ENCODE assay signal across 24 cellular contexts in the genomic region with DNA sequence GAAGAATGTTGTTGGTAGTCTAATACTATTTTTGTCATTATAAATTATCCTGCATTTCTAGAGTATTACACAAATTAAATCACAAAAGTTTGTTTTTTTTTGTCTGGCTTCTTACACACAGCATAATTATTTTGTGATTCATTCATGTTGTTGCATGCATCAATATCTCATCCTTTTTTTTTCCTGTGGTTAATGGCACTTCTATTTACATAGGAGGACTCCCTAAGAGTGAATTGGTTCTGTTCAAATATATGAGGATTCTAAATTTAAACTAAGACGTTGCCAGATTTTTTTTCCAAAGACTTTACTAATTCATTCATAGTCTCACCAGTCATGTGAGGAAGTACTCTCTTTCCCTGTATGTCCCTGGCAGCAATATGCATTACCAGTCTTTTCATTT.
DNase-seq lines count a peak whose midpoint lies in the region; ATAC-seq, FAIRE-seq and TF ChIP-seq lines count a peak whose summit lies in the region.
"Had no signal": no experiment of that assay in that cellular context is flagged by ENCODE, and none has a peak within 500 bp of the region (broad histone marks: within the 10 kb centered on the region; RNA-seq: fewer than 3 reads in every experiment).

No MANE protein-coding gene starts in this region.

- H3K9ac ChIP-seq in fibroblast of lung (ENCODE audit: insufficient read depth, low read length) = no peak overlapping the region

- no peaks in the 10 kb centered on the region for H3K36me3 ChIP-seq in fibroblast of lung (ENCODE audit: control insufficient read depth, insufficient read depth, low read length)
- H3K36me3 ChIP-seq: stomach had no signal

- H3K4me2 ChIP-seq in fibroblast of lung (ENCODE audit: extremely low read depth, insufficient read depth, low read length) = no peak overlapping the region

- ATAC-seq in HG03097 (IDR thresholded peaks at IDR 0.05; ENCODE audit: low FRiP score, unreplicated experiment) (no peak), GM18858 (IDR thresholded peaks at IDR 0.05; ENCODE audit: unreplicated experiment) (no peak)
- ATAC-seq: effector memory CD8-positive, alpha-beta T cell; HCT116; left cardiac atrium; natural killer cell treated with Interleukin-12 subunit alpha and Interleukin-12 subunit beta and Interleukin-15 and Interleukin-18, amount 100 ng/mL, for 72 hours; T-cell had no signal

- POLR2A ChIA-PET in RWPE1 (lab: Yijun Ruan, JAX; ENCODE audit: low non-redundant PET) = no interaction called here

- no peaks in the 10 kb centered on the region for H3K9me3 ChIP-seq in fibroblast of lung (ENCODE audit: control insufficient read depth, insufficient read depth, low read depth, low read length)
- H3K9me3 ChIP-seq: stomach had no signal

- no peaks in the 10 kb centered on the region for H3K79me2 ChIP-seq in fibroblast of lung (ENCODE audit: control insufficient read depth, insufficient read depth, low read length)

- no peak overlapping the region for H3K4me3 ChIP-seq in fibroblast of lung (replicated peaks in 1 of 4; ENCODE audit: control extremely low read depth in 1 of 4, insufficient read depth in 1 of 4, low read depth in 3 of 4, low read length in 4 of 4)
- H3K4me3 ChIP-seq: stomach had no signal

- DNase-seq in GM04503 (ENCODE audit: low read depth) (peak; percentile 81), RWPE1 (ENCODE audit: low spot score) (peak; percentile 7), fibroblast of lung (ENCODE audit: low read depth in 2 of 2) (peak; percentile 72 to 95), renal cortical epithelial cell (ENCODE audit: low read depth) (peak; percentile 46), substantia nigra (lab: John Stamatoyannopoulos, UW) (no peak), RCC 7860 (ENCODE audit: low spot score) (no peak)
- DNase-seq: activated CD4-positive, alpha-beta T cell treated with anti-CD3 and anti-CD28 coated beads for 48 hours; activated CD8-positive, alpha-beta memory T cell treated with anti-CD3 and anti-CD28 coated beads, Interleukin-2, amount 50 U/mL, for 4 hours; activated effector memory CD4-positive, alpha-beta T cell treated with anti-CD3 and anti-CD28 coated beads, Interleukin-2, amount 50 U/mL, for 16 hours; caudate nucleus; effector memory CD8-positive, alpha-beta T cell; GF-D8; hypothalamus; left cardiac atrium; NCI-H1694 treated with DMSO at 0.1 percent for 48 hours; NCI-H446 treated with DMSO at 0.1 percent for 48 hours; stomach; T-cell had no signal

- peaks cover 5% of the 10 kb centered on the region for H3K4me1 ChIP-seq in fibroblast of lung (ENCODE audit: control insufficient read depth, extremely low read depth, insufficient read depth, low read length)

- no peak overlapping the region for H2AFZ ChIP-seq in fibroblast of lung (ENCODE audit: low read length)

- no peak for FAIRE-seq in RCC 7860 (lab: Jason Lieb, UNC)
- FAIRE-seq: GM12892 had no signal

- CTCF ChIA-PET in RWPE1 (lab: Yijun Ruan, JAX) = interaction anchor here (1.4 kb wide), 1 partner anchor 18 kb away, joined by 3 read pairs; no protein-coding TSS in a partner anchor

- H3K27ac ChIP-seq in RWPE1 = no peak overlapping the region
- no peak overlapping the region for H3K27ac ChIP-seq in fibroblast of lung (ENCODE audit: insufficient read depth, low read length)
- no peak overlapping the region for H3K27ac ChIP-seq in substantia nigra (ENCODE audit: low read depth, low read length, poor library complexity, severe bottlenecking)
- H3K27ac ChIP-seq: C4-2B, stomach had no signal

- no peak for TF ChIP-seq CTCF in RWPE1 (conservative IDR thresholded peaks at IDR 0.05; ENCODE audit: low read depth)
- no peak for TF ChIP-seq CTCF in fibroblast of lung (conservative IDR thresholded peaks at IDR 0.05 in 1 of 2, IDR thresholded peaks at IDR 0.05 in 1 of 2; ENCODE audit: low read depth in 1 of 2, low read length in 2 of 2)

- H3K27me3 ChIP-seq in fibroblast of lung (ENCODE audit: control insufficient read depth, insufficient read depth, low read length) = no peaks in the 10 kb centered on the region
- H3K27me3 ChIP-seq: stomach had no signal

- no peaks in the 10 kb centered on the region for H4K20me1 ChIP-seq in fibroblast of lung (ENCODE audit: control insufficient read depth, extremely low read depth, insufficient read depth, low read length)

Comparison
In these comparisons a context has a peak if more than half of its experiments do, and no peak if none do; other contexts are left out.
1. DNase-seq: peak in GM04503 (single experiment), RWPE1 (single experiment), fibroblast of lung (2 of 2) and renal cortical epithelial cell (single experiment); none in substantia nigra (0 of 49) and RCC 7860 (single experiment).